Comparison of ENCODE assay signal across 1 cellular context in genomic region chr13:45464687-45465453, GRCh38.
TF ChIP-seq lines count a peak whose summit lies in the region.

A gene with protein sequence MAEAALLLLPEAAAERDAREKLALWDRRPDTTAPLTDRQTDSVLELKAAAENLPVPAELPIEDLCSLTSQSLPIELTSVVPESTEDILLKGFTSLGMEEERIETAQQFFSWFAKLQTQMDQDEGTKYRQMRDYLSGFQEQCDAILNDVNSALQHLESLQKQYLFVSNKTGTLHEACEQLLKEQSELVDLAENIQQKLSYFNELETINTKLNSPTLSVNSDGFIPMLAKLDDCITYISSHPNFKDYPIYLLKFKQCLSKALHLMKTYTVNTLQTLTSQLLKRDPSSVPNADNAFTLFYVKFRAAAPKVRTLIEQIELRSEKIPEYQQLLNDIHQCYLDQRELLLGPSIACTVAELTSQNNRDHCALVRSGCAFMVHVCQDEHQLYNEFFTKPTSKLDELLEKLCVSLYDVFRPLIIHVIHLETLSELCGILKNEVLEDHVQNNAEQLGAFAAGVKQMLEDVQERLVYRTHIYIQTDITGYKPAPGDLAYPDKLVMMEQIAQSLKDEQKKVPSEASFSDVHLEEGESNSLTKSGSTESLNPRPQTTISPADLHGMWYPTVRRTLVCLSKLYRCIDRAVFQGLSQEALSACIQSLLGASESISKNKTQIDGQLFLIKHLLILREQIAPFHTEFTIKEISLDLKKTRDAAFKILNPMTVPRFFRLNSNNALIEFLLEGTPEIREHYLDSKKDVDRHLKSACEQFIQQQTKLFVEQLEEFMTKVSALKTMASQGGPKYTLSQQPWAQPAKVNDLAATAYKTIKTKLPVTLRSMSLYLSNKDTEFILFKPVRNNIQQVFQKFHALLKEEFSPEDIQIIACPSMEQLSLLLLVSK (plus strand): TSS chr13:45464939. CDS start chr13:45465037, 98 bp downstream.

TF ChIP-seq in HepG2, 621 proteins besides CTCF, POLR2A, EP300 and RAD21 (continued from another document and continues in another):
- TF ChIP-seq, protein P1, sequence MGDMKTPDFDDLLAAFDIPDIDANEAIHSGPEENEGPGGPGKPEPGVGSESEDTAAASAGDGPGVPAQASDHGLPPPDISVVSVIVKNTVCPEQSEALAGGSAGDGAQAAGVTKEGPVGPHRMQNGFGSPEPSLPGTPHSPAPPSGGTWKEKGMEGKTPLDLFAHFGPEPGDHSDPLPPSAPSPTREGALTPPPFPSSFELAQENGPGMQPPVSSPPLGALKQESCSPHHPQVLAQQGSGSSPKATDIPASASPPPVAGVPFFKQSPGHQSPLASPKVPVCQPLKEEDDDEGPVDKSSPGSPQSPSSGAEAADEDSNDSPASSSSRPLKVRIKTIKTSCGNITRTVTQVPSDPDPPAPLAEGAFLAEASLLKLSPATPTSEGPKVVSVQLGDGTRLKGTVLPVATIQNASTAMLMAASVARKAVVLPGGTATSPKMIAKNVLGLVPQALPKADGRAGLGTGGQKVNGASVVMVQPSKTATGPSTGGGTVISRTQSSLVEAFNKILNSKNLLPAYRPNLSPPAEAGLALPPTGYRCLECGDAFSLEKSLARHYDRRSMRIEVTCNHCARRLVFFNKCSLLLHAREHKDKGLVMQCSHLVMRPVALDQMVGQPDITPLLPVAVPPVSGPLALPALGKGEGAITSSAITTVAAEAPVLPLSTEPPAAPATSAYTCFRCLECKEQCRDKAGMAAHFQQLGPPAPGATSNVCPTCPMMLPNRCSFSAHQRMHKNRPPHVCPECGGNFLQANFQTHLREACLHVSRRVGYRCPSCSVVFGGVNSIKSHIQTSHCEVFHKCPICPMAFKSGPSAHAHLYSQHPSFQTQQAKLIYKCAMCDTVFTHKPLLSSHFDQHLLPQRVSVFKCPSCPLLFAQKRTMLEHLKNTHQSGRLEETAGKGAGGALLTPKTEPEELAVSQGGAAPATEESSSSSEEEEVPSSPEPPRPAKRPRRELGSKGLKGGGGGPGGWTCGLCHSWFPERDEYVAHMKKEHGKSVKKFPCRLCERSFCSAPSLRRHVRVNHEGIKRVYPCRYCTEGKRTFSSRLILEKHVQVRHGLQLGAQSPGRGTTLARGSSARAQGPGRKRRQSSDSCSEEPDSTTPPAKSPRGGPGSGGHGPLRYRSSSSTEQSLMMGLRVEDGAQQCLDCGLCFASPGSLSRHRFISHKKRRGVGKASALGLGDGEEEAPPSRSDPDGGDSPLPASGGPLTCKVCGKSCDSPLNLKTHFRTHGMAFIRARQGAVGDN (CRISPR knock-in tag; IDR thresholded peaks at IDR 0.05): peak; percentile 88
- TF ChIP-seq, protein P2, sequence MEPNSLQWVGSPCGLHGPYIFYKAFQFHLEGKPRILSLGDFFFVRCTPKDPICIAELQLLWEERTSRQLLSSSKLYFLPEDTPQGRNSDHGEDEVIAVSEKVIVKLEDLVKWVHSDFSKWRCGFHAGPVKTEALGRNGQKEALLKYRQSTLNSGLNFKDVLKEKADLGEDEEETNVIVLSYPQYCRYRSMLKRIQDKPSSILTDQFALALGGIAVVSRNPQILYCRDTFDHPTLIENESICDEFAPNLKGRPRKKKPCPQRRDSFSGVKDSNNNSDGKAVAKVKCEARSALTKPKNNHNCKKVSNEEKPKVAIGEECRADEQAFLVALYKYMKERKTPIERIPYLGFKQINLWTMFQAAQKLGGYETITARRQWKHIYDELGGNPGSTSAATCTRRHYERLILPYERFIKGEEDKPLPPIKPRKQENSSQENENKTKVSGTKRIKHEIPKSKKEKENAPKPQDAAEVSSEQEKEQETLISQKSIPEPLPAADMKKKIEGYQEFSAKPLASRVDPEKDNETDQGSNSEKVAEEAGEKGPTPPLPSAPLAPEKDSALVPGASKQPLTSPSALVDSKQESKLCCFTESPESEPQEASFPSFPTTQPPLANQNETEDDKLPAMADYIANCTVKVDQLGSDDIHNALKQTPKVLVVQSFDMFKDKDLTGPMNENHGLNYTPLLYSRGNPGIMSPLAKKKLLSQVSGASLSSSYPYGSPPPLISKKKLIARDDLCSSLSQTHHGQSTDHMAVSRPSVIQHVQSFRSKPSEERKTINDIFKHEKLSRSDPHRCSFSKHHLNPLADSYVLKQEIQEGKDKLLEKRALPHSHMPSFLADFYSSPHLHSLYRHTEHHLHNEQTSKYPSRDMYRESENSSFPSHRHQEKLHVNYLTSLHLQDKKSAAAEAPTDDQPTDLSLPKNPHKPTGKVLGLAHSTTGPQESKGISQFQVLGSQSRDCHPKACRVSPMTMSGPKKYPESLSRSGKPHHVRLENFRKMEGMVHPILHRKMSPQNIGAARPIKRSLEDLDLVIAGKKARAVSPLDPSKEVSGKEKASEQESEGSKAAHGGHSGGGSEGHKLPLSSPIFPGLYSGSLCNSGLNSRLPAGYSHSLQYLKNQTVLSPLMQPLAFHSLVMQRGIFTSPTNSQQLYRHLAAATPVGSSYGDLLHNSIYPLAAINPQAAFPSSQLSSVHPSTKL (CRISPR knock-in tag; IDR thresholded peaks at IDR 0.05): peak; percentile 47
- TF ChIP-seq ZNF7 (CRISPR knock-in tag; IDR thresholded peaks at IDR 0.05): no peak
- peak; percentile 82; the same call in 1 of the 2 replicates for TF ChIP-seq HMGXB3 (CRISPR knock-in tag; IDR thresholded peaks at IDR 0.05; ENCODE audit: borderline replicate concordance)
- no peak for TF ChIP-seq HNRNPUL1 (IDR thresholded peaks at IDR 0.05; ENCODE audit: low read depth, low read length)
- TF ChIP-seq, protein P3, sequence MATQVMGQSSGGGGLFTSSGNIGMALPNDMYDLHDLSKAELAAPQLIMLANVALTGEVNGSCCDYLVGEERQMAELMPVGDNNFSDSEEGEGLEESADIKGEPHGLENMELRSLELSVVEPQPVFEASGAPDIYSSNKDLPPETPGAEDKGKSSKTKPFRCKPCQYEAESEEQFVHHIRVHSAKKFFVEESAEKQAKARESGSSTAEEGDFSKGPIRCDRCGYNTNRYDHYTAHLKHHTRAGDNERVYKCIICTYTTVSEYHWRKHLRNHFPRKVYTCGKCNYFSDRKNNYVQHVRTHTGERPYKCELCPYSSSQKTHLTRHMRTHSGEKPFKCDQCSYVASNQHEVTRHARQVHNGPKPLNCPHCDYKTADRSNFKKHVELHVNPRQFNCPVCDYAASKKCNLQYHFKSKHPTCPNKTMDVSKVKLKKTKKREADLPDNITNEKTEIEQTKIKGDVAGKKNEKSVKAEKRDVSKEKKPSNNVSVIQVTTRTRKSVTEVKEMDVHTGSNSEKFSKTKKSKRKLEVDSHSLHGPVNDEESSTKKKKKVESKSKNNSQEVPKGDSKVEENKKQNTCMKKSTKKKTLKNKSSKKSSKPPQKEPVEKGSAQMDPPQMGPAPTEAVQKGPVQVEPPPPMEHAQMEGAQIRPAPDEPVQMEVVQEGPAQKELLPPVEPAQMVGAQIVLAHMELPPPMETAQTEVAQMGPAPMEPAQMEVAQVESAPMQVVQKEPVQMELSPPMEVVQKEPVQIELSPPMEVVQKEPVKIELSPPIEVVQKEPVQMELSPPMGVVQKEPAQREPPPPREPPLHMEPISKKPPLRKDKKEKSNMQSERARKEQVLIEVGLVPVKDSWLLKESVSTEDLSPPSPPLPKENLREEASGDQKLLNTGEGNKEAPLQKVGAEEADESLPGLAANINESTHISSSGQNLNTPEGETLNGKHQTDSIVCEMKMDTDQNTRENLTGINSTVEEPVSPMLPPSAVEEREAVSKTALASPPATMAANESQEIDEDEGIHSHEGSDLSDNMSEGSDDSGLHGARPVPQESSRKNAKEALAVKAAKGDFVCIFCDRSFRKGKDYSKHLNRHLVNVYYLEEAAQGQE (IDR thresholded peaks at IDR 0.05; ENCODE audit: borderline replicate concordance in 1 of 2, low read depth in 1 of 2, low read length in 2 of 2): no peak; a peak in 1 of 4 replicates
- TF ChIP-seq CENPT (CRISPR knock-in tag; IDR thresholded peaks at IDR 0.05; ENCODE audit: low read depth): no peak
- TF ChIP-seq ZNF431 (CRISPR knock-in tag; IDR thresholded peaks at IDR 0.05; ENCODE audit: borderline replicate concordance, low read depth): no peak
- no peak for TF ChIP-seq ZNF780A (CRISPR knock-in tag; IDR thresholded peaks at IDR 0.05)
- no peak for TF ChIP-seq KLF11 (CRISPR knock-in tag; IDR thresholded peaks at IDR 0.05)
- no peak for TF ChIP-seq ZFP1 (CRISPR knock-in tag; IDR thresholded peaks at IDR 0.05)
- peak; percentile 73; the same call in 1 of the 2 replicates for TF ChIP-seq ZNF567 (CRISPR knock-in tag; IDR thresholded peaks at IDR 0.05; ENCODE audit: borderline replicate concordance)
- no peak for TF ChIP-seq HMGA1 (CRISPR knock-in tag; conservative IDR thresholded peaks at IDR 0.05)
- TF ChIP-seq NR0B2 (CRISPR knock-in tag; IDR thresholded peaks at IDR 0.05): 0 out of 2 replicates have a peak, but pooled peaks have one; percentile 70
- no peak for TF ChIP-seq FIP1L1 (IDR thresholded peaks at IDR 0.05; ENCODE audit: borderline replicate concordance, insufficient read depth, low read depth, low read length)
- TF ChIP-seq, protein P4, sequence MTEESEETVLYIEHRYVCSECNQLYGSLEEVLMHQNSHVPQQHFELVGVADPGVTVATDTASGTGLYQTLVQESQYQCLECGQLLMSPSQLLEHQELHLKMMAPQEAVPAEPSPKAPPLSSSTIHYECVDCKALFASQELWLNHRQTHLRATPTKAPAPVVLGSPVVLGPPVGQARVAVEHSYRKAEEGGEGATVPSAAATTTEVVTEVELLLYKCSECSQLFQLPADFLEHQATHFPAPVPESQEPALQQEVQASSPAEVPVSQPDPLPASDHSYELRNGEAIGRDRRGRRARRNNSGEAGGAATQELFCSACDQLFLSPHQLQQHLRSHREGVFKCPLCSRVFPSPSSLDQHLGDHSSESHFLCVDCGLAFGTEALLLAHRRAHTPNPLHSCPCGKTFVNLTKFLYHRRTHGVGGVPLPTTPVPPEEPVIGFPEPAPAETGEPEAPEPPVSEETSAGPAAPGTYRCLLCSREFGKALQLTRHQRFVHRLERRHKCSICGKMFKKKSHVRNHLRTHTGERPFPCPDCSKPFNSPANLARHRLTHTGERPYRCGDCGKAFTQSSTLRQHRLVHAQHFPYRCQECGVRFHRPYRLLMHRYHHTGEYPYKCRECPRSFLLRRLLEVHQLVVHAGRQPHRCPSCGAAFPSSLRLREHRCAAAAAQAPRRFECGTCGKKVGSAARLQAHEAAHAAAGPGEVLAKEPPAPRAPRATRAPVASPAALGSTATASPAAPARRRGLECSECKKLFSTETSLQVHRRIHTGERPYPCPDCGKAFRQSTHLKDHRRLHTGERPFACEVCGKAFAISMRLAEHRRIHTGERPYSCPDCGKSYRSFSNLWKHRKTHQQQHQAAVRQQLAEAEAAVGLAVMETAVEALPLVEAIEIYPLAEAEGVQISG (CRISPR knock-in tag; IDR thresholded peaks at IDR 0.05): peak; percentile 95
- 0 out of 2 replicates have a peak, but pooled peaks have one; percentile 89 for TF ChIP-seq ZNF33A (CRISPR knock-in tag; IDR thresholded peaks at IDR 0.05; ENCODE audit: borderline replicate concordance)
- no peak for TF ChIP-seq ZMYM2 (CRISPR knock-in tag; IDR thresholded peaks at IDR 0.05)
- TF ChIP-seq ZNF609 (CRISPR knock-in tag; IDR thresholded peaks at IDR 0.05; ENCODE audit: borderline replicate concordance): peak; percentile 27; the same call in 1 of the 2 replicates
- TF ChIP-seq ZNF777 (CRISPR knock-in tag; IDR thresholded peaks at IDR 0.05): no peak
